8 cellular contexts compared by ENCODE assay signal in the genomic region with DNA sequence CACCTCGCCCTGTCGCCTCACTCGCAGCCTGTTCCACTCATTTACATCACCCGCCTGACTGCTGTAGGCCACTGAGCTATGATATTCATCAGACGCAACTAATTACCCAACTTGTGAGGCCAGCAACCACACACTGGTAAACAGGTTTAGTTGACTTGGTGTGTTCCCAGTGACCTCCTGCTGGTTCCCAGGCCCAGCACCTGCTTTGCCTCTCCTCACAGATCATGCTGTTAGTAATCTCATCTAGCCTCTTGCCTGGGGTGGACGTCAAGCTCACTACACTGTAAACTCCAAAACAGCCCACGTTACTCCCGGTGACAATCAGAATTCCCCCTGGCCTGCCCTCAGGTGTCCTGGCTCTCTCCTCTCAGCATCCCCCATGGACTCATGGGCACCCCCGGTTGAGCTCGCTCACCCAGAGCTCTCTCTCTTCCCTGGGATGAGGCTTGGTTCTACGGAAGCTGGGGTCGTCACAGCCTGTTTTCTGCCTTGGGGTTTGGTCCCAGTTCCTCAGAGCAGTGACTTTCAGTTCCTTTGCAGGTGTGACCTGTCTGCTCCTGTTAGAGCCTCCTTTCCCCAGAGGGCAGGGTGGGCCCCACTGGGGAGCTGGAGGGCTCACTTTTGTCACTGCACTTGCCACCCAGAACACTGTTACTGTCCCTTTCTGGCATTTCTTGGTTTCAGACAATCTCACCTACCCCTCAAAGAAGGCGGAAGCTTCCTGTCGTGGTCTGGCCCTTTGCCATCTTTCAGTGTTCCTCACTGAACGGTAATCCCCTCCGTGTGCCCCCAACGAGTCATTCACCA. TPM values are rescaled to one million over a fixed set of nuclear protein-coding genes. Genes with fewer than 3 reads are reported as not detected.
DNase-seq lines count a peak whose midpoint lies in the region; ATAC-seq and TF ChIP-seq lines count a peak whose summit lies in the region.

No MANE protein-coding gene starts in this region.

- peaks cover 0 to 24% (median 8%) of the 10 kb centered on the region in 11 experiments; a peak in 14 of 22 replicates for H3K9me3 ChIP-seq in BLaER1 treated with 17β-estradiol and CSF1 and Interleukin-3, amounts not matched to agents 10 nM and 100 nM (replicated peaks in 1 of 11)
- H3K9me3 ChIP-seq in WERI-Rb-1 (ENCODE audit: severe bottlenecking): no peaks in the 10 kb centered on the region

- no peaks in the 10 kb centered on the region for H3K27me3 ChIP-seq in BLaER1 treated with 17β-estradiol and CSF1 and Interleukin-3, amounts not matched to agents 10 nM and 100 nM
- no peaks in the 10 kb centered on the region for H3K27me3 ChIP-seq in WERI-Rb-1 (ENCODE audit: insufficient read depth, low read depth, severe bottlenecking)

- H3K36me3 ChIP-seq in BLaER1 treated with 17β-estradiol and CSF1 and Interleukin-3, amounts not matched to agents 10 nM and 100 nM: peaks cover 64 to 92% (median 82%) of the 10 kb centered on the region in 11 experiments
- no peaks in the 10 kb centered on the region for H3K36me3 ChIP-seq in WERI-Rb-1

- H3K4me1 ChIP-seq in BLaER1 treated with 17β-estradiol and CSF1 and Interleukin-3, amounts not matched to agents 10 nM and 100 nM: peaks cover 17 to 34% (median 23%) of the 10 kb centered on the region in 10 experiments

- DNase-seq in GM20000 (ENCODE audit: low spot score): peak; percentile 64
- peak; percentile 72 for DNase-seq in activated T-cell treated with anti-CD3 and anti-CD28 coated beads, Interleukin-2, amount 50 U/mL, for 24 hours
- DNase-seq in stimulated activated CD8-positive, alpha-beta memory T cell treated with anti-CD3 and anti-CD28 coated beads, Interleukin-12 subunit alpha, Interleukin-12 subunit beta, amount 100 ng/mL, for 4 hours (ENCODE audit: low read depth): peak; percentile 62
- no peak for DNase-seq in HCEC 1CT
- DNase-seq in left ventricle myocardium superior: no peak
- no peak for DNase-seq in WERI-Rb-1

- peak overlapping the region; percentile 45 for H3K4me3 Mint-ChIP-seq in activated T-cell treated with anti-CD3 and anti-CD28 coated beads, Interleukin-2, amount 50 U/mL, for 24 hours

- peaks cover 39 to 96% (median 76%) of the 10 kb centered on the region in 11 experiments for H4K20me1 ChIP-seq in BLaER1 treated with 17β-estradiol and CSF1 and Interleukin-3, amounts not matched to agents 10 nM and 100 nM

- H3K27ac ChIP-seq in BLaER1 treated with 17β-estradiol and CSF1 and Interleukin-3, amounts not matched to agents 10 nM and 100 nM: peak overlapping the region in 10 of 11 experiments; percentile 7 to 58 (median 34); a peak in 18 of 22 replicates
- no peak overlapping the region for H3K27ac ChIP-seq in WERI-Rb-1

- peak overlapping the region; percentile 86 for H3K27ac Mint-ChIP-seq in activated T-cell treated with anti-CD3 and anti-CD28 coated beads, Interleukin-2, amount 50 U/mL, for 24 hours

- TF ChIP-seq CTCF in GM20000 (IDR thresholded peaks at IDR 0.05; ENCODE audit: extremely low read depth, missing control alignments) (no peak), WERI-Rb-1 (IDR thresholded peaks at IDR 0.05; ENCODE audit: low read depth, low read length) (no peak)

- no peak overlapping the region for H3K4me3 ChIP-seq in BLaER1 treated with 17β-estradiol and CSF1 and Interleukin-3, amounts not matched to agents 10 nM and 100 nM
- H3K4me3 ChIP-seq in WERI-Rb-1 (ENCODE audit: low read depth, low read length): no peak overlapping the region

- no peaks in the 10 kb centered on the region for H3K27me3 Mint-ChIP-seq in activated T-cell treated with anti-CD3 and anti-CD28 coated beads, Interleukin-2, amount 50 U/mL, for 24 hours

- H3K4me1 Mint-ChIP-seq in activated T-cell treated with anti-CD3 and anti-CD28 coated beads, Interleukin-2, amount 50 U/mL, for 24 hours (ENCODE audit: low read depth): peaks cover 73% of the 10 kb centered on the region

- H3K9ac ChIP-seq in BLaER1 treated with 17β-estradiol and CSF1 and Interleukin-3, amounts not matched to agents 10 nM and 100 nM: peak overlapping the region in 5 of 11 experiments; percentile 1 to 50 (median 25); a peak in 4 of 22 replicates

- H3K36me3 Mint-ChIP-seq in activated T-cell treated with anti-CD3 and anti-CD28 coated beads, Interleukin-2, amount 50 U/mL, for 24 hours (ENCODE audit: low read depth): peaks cover 54% of the 10 kb centered on the region

- ATAC-seq in HG03521 (IDR thresholded peaks at IDR 0.05; ENCODE audit: unreplicated experiment): peak; percentile 61
- no peak for ATAC-seq in left ventricle myocardium superior

- H3K4me2 ChIP-seq in BLaER1 treated with 17β-estradiol and CSF1 and Interleukin-3, amounts not matched to agents 10 nM and 100 nM: peak overlapping the region; percentile 70 to 88 (median 76)

- intact Hi-C loops in left ventricle myocardium superior (cut with micrococcal nuclease): no loop called here

- peaks cover 5% of the 10 kb centered on the region for H3K9me3 Mint-ChIP-seq in activated T-cell treated with anti-CD3 and anti-CD28 coated beads, Interleukin-2, amount 50 U/mL, for 24 hours

RNA-seq across cellular contexts. Expression of a gene that starts 40.3 kb away (rescaled TPM):
- total RNA-seq in left ventricle myocardium superior: 5.8 TPM

Comparison
In these comparisons a context has a peak if more than half of its experiments do, and no peak if none do; other contexts are left out.
1. DNase-seq: peak in GM20000 (single experiment), activated T-cell treated with anti-CD3 and anti-CD28 coated beads, Interleukin-2, amount 50 U/mL, for 24 hours (single experiment) and stimulated activated CD8-positive, alpha-beta memory T cell treated with anti-CD3 and anti-CD28 coated beads, Interleukin-12 subunit alpha, Interleukin-12 subunit beta, amount 100 ng/mL, for 4 hours (single experiment); none in HCEC 1CT (single experiment), left ventricle myocardium superior (single experiment) and WERI-Rb-1 (single experiment).